Comparison of ENCODE assay signal across 2 cellular contexts in the genomic region with DNA sequence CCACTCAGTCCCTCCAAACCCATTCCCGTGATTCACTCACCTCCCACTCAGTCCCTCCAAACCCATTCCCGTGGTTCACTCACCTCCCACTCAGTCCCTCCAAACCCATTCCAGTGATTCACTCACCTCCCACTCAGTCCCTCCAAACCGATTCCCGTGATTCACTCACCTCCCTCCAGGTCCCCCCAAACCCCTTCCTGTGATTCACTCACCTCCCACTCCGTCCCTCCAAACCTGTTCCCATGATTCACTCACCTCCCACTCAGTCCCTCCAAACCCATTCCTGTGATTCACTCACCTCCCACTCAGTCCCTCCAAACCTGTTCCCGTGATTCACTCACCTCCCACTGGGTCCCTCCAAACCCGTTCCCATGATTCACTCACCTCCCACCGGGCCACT.
A peak's percentile ranks its signal among the peaks of the same experiment; 100 is the strongest.
TF ChIP-seq lines count a peak whose summit lies in the region.

No MANE protein-coding gene starts in this region.

TF ChIP-seq in HEK293, 187 proteins besides CTCF, POLR2A, EP300 and RAD21 (continued from another document):
- TF ChIP-seq, protein P1, sequence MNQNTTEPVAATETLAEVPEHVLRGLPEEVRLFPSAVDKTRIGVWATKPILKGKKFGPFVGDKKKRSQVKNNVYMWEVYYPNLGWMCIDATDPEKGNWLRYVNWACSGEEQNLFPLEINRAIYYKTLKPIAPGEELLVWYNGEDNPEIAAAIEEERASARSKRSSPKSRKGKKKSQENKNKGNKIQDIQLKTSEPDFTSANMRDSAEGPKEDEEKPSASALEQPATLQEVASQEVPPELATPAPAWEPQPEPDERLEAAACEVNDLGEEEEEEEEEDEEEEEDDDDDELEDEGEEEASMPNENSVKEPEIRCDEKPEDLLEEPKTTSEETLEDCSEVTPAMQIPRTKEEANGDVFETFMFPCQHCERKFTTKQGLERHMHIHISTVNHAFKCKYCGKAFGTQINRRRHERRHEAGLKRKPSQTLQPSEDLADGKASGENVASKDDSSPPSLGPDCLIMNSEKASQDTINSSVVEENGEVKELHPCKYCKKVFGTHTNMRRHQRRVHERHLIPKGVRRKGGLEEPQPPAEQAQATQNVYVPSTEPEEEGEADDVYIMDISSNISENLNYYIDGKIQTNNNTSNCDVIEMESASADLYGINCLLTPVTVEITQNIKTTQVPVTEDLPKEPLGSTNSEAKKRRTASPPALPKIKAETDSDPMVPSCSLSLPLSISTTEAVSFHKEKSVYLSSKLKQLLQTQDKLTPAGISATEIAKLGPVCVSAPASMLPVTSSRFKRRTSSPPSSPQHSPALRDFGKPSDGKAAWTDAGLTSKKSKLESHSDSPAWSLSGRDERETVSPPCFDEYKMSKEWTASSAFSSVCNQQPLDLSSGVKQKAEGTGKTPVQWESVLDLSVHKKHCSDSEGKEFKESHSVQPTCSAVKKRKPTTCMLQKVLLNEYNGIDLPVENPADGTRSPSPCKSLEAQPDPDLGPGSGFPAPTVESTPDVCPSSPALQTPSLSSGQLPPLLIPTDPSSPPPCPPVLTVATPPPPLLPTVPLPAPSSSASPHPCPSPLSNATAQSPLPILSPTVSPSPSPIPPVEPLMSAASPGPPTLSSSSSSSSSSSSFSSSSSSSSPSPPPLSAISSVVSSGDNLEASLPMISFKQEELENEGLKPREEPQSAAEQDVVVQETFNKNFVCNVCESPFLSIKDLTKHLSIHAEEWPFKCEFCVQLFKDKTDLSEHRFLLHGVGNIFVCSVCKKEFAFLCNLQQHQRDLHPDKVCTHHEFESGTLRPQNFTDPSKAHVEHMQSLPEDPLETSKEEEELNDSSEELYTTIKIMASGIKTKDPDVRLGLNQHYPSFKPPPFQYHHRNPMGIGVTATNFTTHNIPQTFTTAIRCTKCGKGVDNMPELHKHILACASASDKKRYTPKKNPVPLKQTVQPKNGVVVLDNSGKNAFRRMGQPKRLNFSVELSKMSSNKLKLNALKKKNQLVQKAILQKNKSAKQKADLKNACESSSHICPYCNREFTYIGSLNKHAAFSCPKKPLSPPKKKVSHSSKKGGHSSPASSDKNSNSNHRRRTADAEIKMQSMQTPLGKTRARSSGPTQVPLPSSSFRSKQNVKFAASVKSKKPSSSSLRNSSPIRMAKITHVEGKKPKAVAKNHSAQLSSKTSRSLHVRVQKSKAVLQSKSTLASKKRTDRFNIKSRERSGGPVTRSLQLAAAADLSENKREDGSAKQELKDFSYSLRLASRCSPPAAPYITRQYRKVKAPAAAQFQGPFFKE (tag by site-specific recombination; IDR thresholded peaks at IDR 0.05; ENCODE audit: borderline replicate concordance) = no peak
- TF ChIP-seq ZBTB26 (tag by site-specific recombination; optimal IDR thresholded peaks at IDR 0.05) (no peak), ZNF362 (tag by site-specific recombination; IDR thresholded peaks at IDR 0.05) (no peak), ZNF138 (tag by site-specific recombination; IDR thresholded peaks at IDR 0.05; ENCODE audit: borderline replicate concordance) (no peak), SP2 (tag by site-specific recombination; IDR thresholded peaks at IDR 0.05) (no peak), ZNF580 (tag by site-specific recombination; IDR thresholded peaks at IDR 0.05) (no peak), ZSCAN23 (tag by site-specific recombination; IDR thresholded peaks at IDR 0.05) (no peak), ZNF10 (tag by site-specific recombination; IDR thresholded peaks at IDR 0.05) (no peak), ZNF354C (tag by site-specific recombination; IDR thresholded peaks at IDR 0.05; ENCODE audit: borderline replicate concordance, low read depth) (no peak), EGR2 (tag by site-specific recombination; IDR thresholded peaks at IDR 0.05; ENCODE audit: low read depth) (peak; percentile 98), PBX3 (CRISPR knock-in tag; IDR thresholded peaks at IDR 0.05) (no peak), PRDM1 (tag by site-specific recombination; IDR thresholded peaks at IDR 0.05) (no peak), ZFHX2 (tag by site-specific recombination; conservative IDR thresholded peaks at IDR 0.05) (peak; percentile 97)

TF ChIP-seq in GM23338, 12 proteins besides CTCF, POLR2A, EP300 and RAD21 (continued from another document):
- TF ChIP-seq ZNF462 (CRISPR knock-in tag; IDR thresholded peaks at IDR 0.05) = no peak
- TF ChIP-seq EZH2phosphoT487 (IDR thresholded peaks at IDR 0.05; ENCODE audit: unreplicated experiment) = no peak
- no peak for TF ChIP-seq NANOG (IDR thresholded peaks at IDR 0.05; ENCODE audit: borderline replicate concordance)
- no peak for TF ChIP-seq POLR2AphosphoS5 (IDR thresholded peaks at IDR 0.05; ENCODE audit: low read depth)
- TF ChIP-seq ZNF114 (CRISPR knock-in tag; IDR thresholded peaks at IDR 0.05) = no peak
- no peak for TF ChIP-seq REST (IDR thresholded peaks at IDR 0.05; ENCODE audit: unreplicated experiment)
- no peak for TF ChIP-seq JUNB (IDR thresholded peaks at IDR 0.05; ENCODE audit: unreplicated experiment)
- TF ChIP-seq ETS1 (IDR thresholded peaks at IDR 0.05) = no peak
- TF ChIP-seq CREB1 (CRISPR knock-in tag; IDR thresholded peaks at IDR 0.05; ENCODE audit: low read depth) = no peak
